ENCODE assay signal across 8 cellular contexts in genomic region chr6:6556738-6557503, GRCh38. TPM values are rescaled to one million over a fixed set of nuclear protein-coding genes. Genes with fewer than 3 reads are reported as not detected.
DNase-seq lines count a peak whose midpoint lies in the region; ATAC-seq, FAIRE-seq and TF ChIP-seq lines count a peak whose summit lies in the region.

No MANE protein-coding gene starts in this region.

- ATAC-seq in left lobe of liver (peak; percentile 88), HG03159 (IDR thresholded peaks at IDR 0.05; ENCODE audit: unreplicated experiment) (no peak)

- H3K4me1 ChIP-seq in subcutaneous abdominal adipose tissue (ENCODE audit: control insufficient read depth in 5 of 5, insufficient read depth in 5 of 5, low read length in 5 of 5), result peaks cover 0 to 15% (median 12%) of the 10 kb centered on the region in 5 donors

- H3K27me3 ChIP-seq in bronchial epithelial cell (ENCODE audit: control insufficient read depth, insufficient read depth, low read length), result no peaks in the 10 kb centered on the region
- no peaks in the 10 kb centered on the region for H3K27me3 ChIP-seq in subcutaneous abdominal adipose tissue (ENCODE audit: control insufficient read depth in 5 of 5, insufficient read depth in 4 of 5, low read length in 5 of 5)

- TF ChIP-seq CTCF in GM10266 (IDR thresholded peaks at IDR 0.05; ENCODE audit: control insufficient read depth, insufficient read depth, low read depth, missing control alignments) (peak; percentile 84), LNCaP clone FGC (IDR thresholded peaks at IDR 0.05; ENCODE audit: control insufficient read depth, extremely low read depth, insufficient read depth) (peak; percentile 85), bronchial epithelial cell (IDR thresholded peaks at IDR 0.05; ENCODE audit: insufficient read depth, low read length, severe bottlenecking) (peak; percentile 75)

- H3K4me3 ChIP-seq in LNCaP clone FGC (ENCODE audit: low read depth, low read length) (no peak overlapping the region), bronchial epithelial cell (ENCODE audit: low read depth, low read length) (no peak overlapping the region), subcutaneous abdominal adipose tissue (ENCODE audit: low read depth in 1 of 5, low read length in 5 of 5) (no peak overlapping the region)

- H3K36me3 ChIP-seq in bronchial epithelial cell (ENCODE audit: control insufficient read depth, insufficient read depth, low read length) (no peaks in the 10 kb centered on the region), subcutaneous abdominal adipose tissue (ENCODE audit: control insufficient read depth in 5 of 5, insufficient read depth in 5 of 5, low read length in 5 of 5) (no peaks in the 10 kb centered on the region)

- no peak for FAIRE-seq in bronchial epithelial cell (lab: Jason Lieb, UNC)

- H3K9ac ChIP-seq in subcutaneous abdominal adipose tissue (ENCODE audit: low read length in 5 of 5), result no peak overlapping the region

- DNase-seq in 8988T (peak; percentile 53), GM10266 (ENCODE audit: extremely low spot score) (peak; percentile 49), LNCaP clone FGC (ENCODE audit: low read depth) (peak; percentile 19), SKM-1 treated with dmso at 0.1 percent for 144 hours (lab: John Stamatoyannopoulos, UW; ENCODE audit: unreplicated experiment) (peak; percentile 70), bronchial epithelial cell (ENCODE audit: low read depth) (peak; percentile 32), left lobe of liver (ENCODE audit: low spot score) (no peak)

- peak overlapping the region; percentile 71 for H3K27ac ChIP-seq in subcutaneous abdominal adipose tissue (ENCODE audit: low read depth, low read length)

- H3K9me3 ChIP-seq in subcutaneous abdominal adipose tissue (ENCODE audit: control insufficient read depth in 5 of 5, low read length in 5 of 5), result peaks cover 0 to 5% (median 0%) of the 10 kb centered on the region in 5 donors

RNA-seq across cellular contexts. Expression of gene LY86, which starts 31.6 kb away (rescaled TPM):
- total RNA-seq in bronchial epithelial cell (not detected in 2 replicates), left lobe of liver (0.63 TPM)
